In genomic region chr5:177313561-177314259, GRCh38 we compare ENCODE assay signal across 21 cellular contexts. TPM values are rescaled to one million over a fixed set of nuclear protein-coding genes. Genes with fewer than 3 reads are reported as not detected.
DNase-seq lines count a peak whose midpoint lies in the region; ATAC-seq and TF ChIP-seq lines count a peak whose summit lies in the region.
"Had no signal": no experiment of that assay in that cellular context is flagged by ENCODE, and none has a peak within 500 bp of the region (broad histone marks: within the 10 kb centered on the region; RNA-seq: fewer than 3 reads in every experiment).

No MANE protein-coding gene starts in this region.

- H3K4me3 Mint-ChIP-seq in activated T-helper 17 cell treated with anti-CD3 and anti-CD28 coated beads, Interleukin-2, amount 50 U/mL, for 72 hours = peak overlapping the region; percentile 86

- H3K27me3 ChIP-seq in DOHH2 (ENCODE audit: control insufficient read depth, low read length) = no peaks in the 10 kb centered on the region

- H3K79me2 ChIP-seq in DOHH2 (ENCODE audit: control insufficient read depth, low read length) = peaks cover 27% of the 10 kb centered on the region

- H3K27ac Mint-ChIP-seq in activated T-helper 17 cell treated with anti-CD3 and anti-CD28 coated beads, Interleukin-2, amount 50 U/mL, for 72 hours = no peak overlapping the region
- H3K27ac Mint-ChIP-seq: activated naive CD4-positive, alpha-beta T cell treated with anti-CD3 and anti-CD28 coated beads, Interleukin-2, amount 50 U/mL, for 24 hours had no signal

- H3K36me3 ChIP-seq in DOHH2 (ENCODE audit: control insufficient read depth, low read length) = peaks cover 29% of the 10 kb centered on the region
- H3K36me3 ChIP-seq: prostate gland had no signal

- peaks cover 36% of the 10 kb centered on the region for H3K4me1 ChIP-seq in DOHH2 (ENCODE audit: control insufficient read depth, low read length)

- peaks cover 13% of the 10 kb centered on the region; the same call in 1 of the 2 replicates for H3F3A ChIP-seq in DOHH2 (ENCODE audit: control insufficient read depth, insufficient read depth)

- no peak for ATAC-seq in activated T-helper 17 cell treated with anti-CD3 and anti-CD28 coated beads, Interleukin-2, amount 50 U/mL, for 72 hours (replicated peaks)
- ATAC-seq in sciatic nerve = no peak

- peak; percentile 3 for DNase-seq in activated gamma-delta T cell treated with Interleukin-2 at 50 U/mL for 16 hours
- no peak for DNase-seq in activated gamma-delta T cell (lab: John Stamatoyannopoulos, UW)
- DNase-seq in sciatic nerve (ENCODE audit: low spot score) = peak; percentile 51
- DNase-seq in NCI-H748 treated with DMSO at 0.1 percent for 48 hours (lab: John Stamatoyannopoulos, UW) = no peak
- no peak for DNase-seq in erythroblast (lab: John Stamatoyannopoulos, UW)
- no peak for DNase-seq in foreskin melanocyte
- DNase-seq: cerebellar nuclear complex, DMS153, GF-D8, hippocampal formation, midbrain, NCI-H146, NCI-H526 treated with DMSO at 0.1 percent for 48 hours, SHP77 treated with DMSO at 0.1 percent for 48 hours had no signal

- no peaks in the 10 kb centered on the region for H3K9me2 ChIP-seq in DOHH2 (replicated peaks; ENCODE audit: control insufficient read depth, low read length)

- no peaks in the 10 kb centered on the region for H3K27me3 Mint-ChIP-seq in activated T-helper 17 cell treated with anti-CD3 and anti-CD28 coated beads, Interleukin-2, amount 50 U/mL, for 72 hours
- H3K27me3 Mint-ChIP-seq: activated CD4-positive, alpha-beta T cell treated with anti-CD3 and anti-CD28 coated beads, Interleukin-2, amount 10 ng/mL, durations not matched to agents 24 days and 14 days; activated naive CD4-positive, alpha-beta T cell treated with anti-CD3 and anti-CD28 coated beads, Interleukin-2, amount 50 U/mL, for 24 hours; natural killer cell treated with Interleukin-12 subunit alpha and Interleukin-12 subunit beta and Interleukin-15 and Interleukin-18, amount 100 ng/mL, for 72 hours had no signal

- H3K9me3 ChIP-seq in DOHH2 (ENCODE audit: control insufficient read depth, insufficient read depth, low read length) = no peaks in the 10 kb centered on the region
- H3K9me3 ChIP-seq: prostate gland had no signal

- no peaks in the 10 kb centered on the region for H3K9me3 Mint-ChIP-seq in activated T-helper 17 cell treated with anti-CD3 and anti-CD28 coated beads, Interleukin-2, amount 50 U/mL, for 72 hours
- H3K9me3 Mint-ChIP-seq: activated CD4-positive, alpha-beta T cell treated with anti-CD3 and anti-CD28 coated beads, Interleukin-2, amount 10 ng/mL, durations not matched to agents 24 days and 14 days; activated naive CD4-positive, alpha-beta T cell treated with anti-CD3 and anti-CD28 coated beads, Interleukin-2, amount 50 U/mL, for 24 hours; HFFc6; natural killer cell treated with Interleukin-12 subunit alpha and Interleukin-12 subunit beta and Interleukin-15 and Interleukin-18, amount 100 ng/mL, for 72 hours had no signal

- H3K4me2 ChIP-seq in DOHH2 (ENCODE audit: low read length) = peak overlapping the region; percentile 94

- TF ChIP-seq CTCF in DOHH2 (IDR thresholded peaks at IDR 0.05; ENCODE audit: low read depth, low read length, poor library complexity, severe bottlenecking) = no peak

- no peak for TF ChIP-seq POLR2A in erythroblast (IDR thresholded peaks at IDR 0.05; ENCODE audit: low read length)

- H3K27ac ChIP-seq in DOHH2 (ENCODE audit: low read depth, low read length) = no peak overlapping the region
- H3K27ac ChIP-seq: prostate gland had no signal

- H3K4me1 Mint-ChIP-seq in activated T-helper 17 cell treated with anti-CD3 and anti-CD28 coated beads, Interleukin-2, amount 50 U/mL, for 72 hours = peaks cover 20% of the 10 kb centered on the region

- no peak overlapping the region for H3K4me3 ChIP-seq in DOHH2 (ENCODE audit: low read length)
- H3K4me3 ChIP-seq: prostate gland had no signal

- peaks cover 13% of the 10 kb centered on the region for H4K20me1 ChIP-seq in DOHH2 (ENCODE audit: control insufficient read depth, insufficient read depth, low read depth, low read length)

- intact Hi-C loops in sciatic nerve (cut with DNase I) = no loop called here

- H3K36me3 Mint-ChIP-seq in activated T-helper 17 cell treated with anti-CD3 and anti-CD28 coated beads, Interleukin-2, amount 50 U/mL, for 72 hours (ENCODE audit: low read depth) = peaks cover 7% of the 10 kb centered on the region
- H3K36me3 Mint-ChIP-seq: activated naive CD4-positive, alpha-beta T cell treated with anti-CD3 and anti-CD28 coated beads, Interleukin-2, amount 50 U/mL, for 24 hours; natural killer cell treated with Interleukin-12 subunit alpha and Interleukin-12 subunit beta and Interleukin-15 and Interleukin-18, amount 100 ng/mL, for 72 hours had no signal

RNA-seq across cellular contexts. Expression of gene MXD3, which starts 2.0 kb away (rescaled TPM):
- total RNA-seq in activated T-helper 17 cell treated with anti-CD3 and anti-CD28 coated beads, Interleukin-2, amount 50 U/mL, for 72 hours = 10 to 100 TPM; 21.9 to 26.0 TPM
- total RNA-seq in sciatic nerve = 9.9 TPM

RNA-seq across cellular contexts. Expression of gene PRELID1, which starts 10.1 kb away (rescaled TPM):
- total RNA-seq in activated T-helper 17 cell treated with anti-CD3 and anti-CD28 coated beads, Interleukin-2, amount 50 U/mL, for 72 hours = 100 to 1,000 TPM; 142 to 314 TPM
- total RNA-seq in sciatic nerve = 50.1 TPM

RNA-seq across cellular contexts. Expression of gene RAB24, which starts 10.2 kb away (rescaled TPM):
- 10 to 100 TPM; 21.5 to 28.7 TPM for total RNA-seq in activated T-helper 17 cell treated with anti-CD3 and anti-CD28 coated beads, Interleukin-2, amount 50 U/mL, for 72 hours
- 24.4 TPM for total RNA-seq in sciatic nerve

RNA-seq across cellular contexts. Expression of gene LMAN2, which starts 37.8 kb away (rescaled TPM):
- total RNA-seq in activated T-helper 17 cell treated with anti-CD3 and anti-CD28 coated beads, Interleukin-2, amount 50 U/mL, for 72 hours = 100 to 1,000 TPM in 1 of 2 donors, 10 to 100 TPM in 1; 94.3 to 122 TPM
- 70.0 TPM for total RNA-seq in sciatic nerve

RNA-seq across cellular contexts. Expression of gene RGS14, which starts 44.0 kb away (rescaled TPM):
- 100 to 1,000 TPM in 1 of 2 donors, 10 to 100 TPM in 1; 45.5 to 102 TPM for total RNA-seq in activated T-helper 17 cell treated with anti-CD3 and anti-CD28 coated beads, Interleukin-2, amount 50 U/mL, for 72 hours
- 9.3 TPM for total RNA-seq in sciatic nerve

Comparison
In these comparisons a context has a peak if more than half of its experiments do, and no peak if none do; other contexts are left out.
1. DNase-seq: peak in activated gamma-delta T cell treated with Interleukin-2 at 50 U/mL for 16 hours (single experiment) and sciatic nerve (single experiment); none in activated gamma-delta T cell (single experiment), NCI-H748 treated with DMSO at 0.1 percent for 48 hours (single experiment), erythroblast (0 of 2) and foreskin melanocyte (single experiment).